In genomic region chr2:80340022-80340421, GRCh38 we compare ENCODE assay signal across 6 cellular contexts. TPM values are rescaled to one million over a fixed set of nuclear protein-coding genes. Genes with fewer than 3 reads are reported as not detected.
"Had no signal": no experiment of that assay in that cellular context is flagged by ENCODE, and none has a peak within 500 bp of the region (broad histone marks: within the 10 kb centered on the region; RNA-seq: fewer than 3 reads in every experiment).

No MANE protein-coding gene starts in this region.

- DNase-seq: H9, HCEC 1CT, IMR-90 had no signal

- H3K4me3 ChIP-seq: GM23338, K562 had no signal

- ATAC-seq: GM23338, K562 had no signal

RNA-seq across cellular contexts. Expression of gene LRRTM1, which starts 35.5 kb away (rescaled TPM):
- total RNA-seq: HT-29, IMR-90 had no signal
- polyA plus RNA-seq: IMR-90 had no signal
